1 cellular context compared by ENCODE assay signal in genomic region chr12:132143328-132144071, GRCh38.
TF ChIP-seq lines count a peak whose summit lies in the region.

No MANE protein-coding gene starts in this region.

TF ChIP-seq in H1, 55 proteins besides CTCF, POLR2A, EP300 and RAD21 (continued from another document):
- TF ChIP-seq CHD7 (IDR thresholded peaks at IDR 0.05; ENCODE audit: insufficient replicate concordance, low read length) (no peak), USF2 (IDR thresholded peaks at IDR 0.05; ENCODE audit: low read length) (no peak)
